In the genomic region with DNA sequence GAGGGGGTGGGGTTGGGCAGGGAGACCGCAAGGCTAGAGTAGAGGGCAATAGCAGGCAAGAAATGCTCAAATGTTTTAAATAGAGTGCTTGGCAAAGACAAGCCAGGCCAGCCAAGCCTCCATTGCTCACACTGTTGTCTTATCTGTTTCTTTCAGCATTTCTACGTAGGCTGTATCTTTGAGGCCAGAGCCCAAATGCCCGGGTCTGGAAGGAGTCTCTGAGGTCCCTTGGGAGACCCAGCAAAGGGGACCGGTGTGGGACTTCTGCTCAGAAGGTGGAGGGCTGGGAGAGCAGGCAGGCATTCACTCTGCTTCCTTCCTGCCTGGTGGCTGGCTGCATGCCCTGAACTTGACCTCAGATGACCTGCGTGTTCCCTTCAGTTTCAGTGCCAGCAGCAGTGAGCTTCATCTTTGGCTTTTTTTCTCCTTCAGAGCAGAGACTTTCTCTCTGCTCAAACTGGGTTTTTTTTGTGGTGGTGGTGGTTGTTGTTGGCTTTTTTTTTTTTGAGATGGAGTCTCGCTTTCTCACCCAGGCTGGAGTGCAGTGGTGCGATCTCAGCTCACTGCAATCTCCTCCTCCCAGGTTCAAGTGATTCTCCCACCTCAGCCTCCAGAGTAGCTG, we compare ENCODE assay signal across 8 cellular contexts. TPM values are rescaled to one million over a fixed set of nuclear protein-coding genes. Genes with fewer than 3 reads are reported as not detected.
DNase-seq lines count a peak whose midpoint lies in the region; ATAC-seq and TF ChIP-seq lines count a peak whose summit lies in the region.

No MANE protein-coding gene starts in this region.

- H3K36me3 Mint-ChIP-seq in activated naive CD4-positive, alpha-beta T cell treated with anti-CD3 and anti-CD28 coated beads, Interleukin-2, amount 10 ng/mL, durations not matched to agents 7 days and 5 days, result peaks cover 2% of the 10 kb centered on the region
- H3K36me3 Mint-ChIP-seq in endothelial cell (ENCODE audit: low read depth, unreplicated experiment), result no peaks in the 10 kb centered on the region

- no peaks in the 10 kb centered on the region for H3K27me3 ChIP-seq in lower lobe of right lung (ENCODE audit: low read depth)

- peak; percentile 36 for DNase-seq in AG08396 (ENCODE audit: low spot score)
- DNase-seq in NOMO-1 treated with dmso at 0.1 percent for 144 hours (lab: John Stamatoyannopoulos, UW; ENCODE audit: unreplicated experiment), result peak; percentile 38
- peak; percentile 77 for DNase-seq in activated naive CD4-positive, alpha-beta T cell treated with anti-CD3 and anti-CD28 coated beads, Interleukin-2, amount 10 ng/mL, durations not matched to agents 7 days and 5 days
- peak; percentile 88 for DNase-seq in lower lobe of right lung
- DNase-seq in endothelial cell (ENCODE audit: low spot score), result no peak
- no peak for DNase-seq in T1000 (lab: John Stamatoyannopoulos, UW)

- no peaks in the 10 kb centered on the region for H3K9me3 Mint-ChIP-seq in activated naive CD4-positive, alpha-beta T cell treated with anti-CD3 and anti-CD28 coated beads, Interleukin-2, amount 10 ng/mL, durations not matched to agents 7 days and 5 days
- H3K9me3 Mint-ChIP-seq in endothelial cell (ENCODE audit: unreplicated experiment), result no peaks in the 10 kb centered on the region

- TF ChIP-seq CTCF in lower lobe of right lung (IDR thresholded peaks at IDR 0.05), result no peak
- no peak for TF ChIP-seq CTCF in endothelial cell (IDR thresholded peaks at IDR 0.05; ENCODE audit: unreplicated experiment)

- peaks cover 38% of the 10 kb centered on the region for H3K4me1 ChIP-seq in lower lobe of right lung

- ATAC-seq in GM18519 (IDR thresholded peaks at IDR 0.05; ENCODE audit: low FRiP score, unreplicated experiment), result peak; percentile 48
- peak; percentile 65 for ATAC-seq in HG02973 (IDR thresholded peaks at IDR 0.05; ENCODE audit: unreplicated experiment)
- peak; percentile 91 to 96 for ATAC-seq in lower lobe of right lung

- peak overlapping the region; percentile 74 for H3K27ac ChIP-seq in lower lobe of right lung

- CTCF ChIA-PET in activated naive CD4-positive, alpha-beta T cell treated with anti-CD3 and anti-CD28 coated beads, Interleukin-2, amount 10 ng/mL, durations not matched to agents 7 days and 5 days (lab: Charles Lee), result interaction anchor here (1.0 to 2.1 kb wide), 3 partner anchors 17 to 180 kb away, joined by 3 to 5 read pairs (median 4); no protein-coding TSS in a partner anchor

- intact Hi-C loops in lower lobe of right lung (cut with DNase I), result no loop called here

- peaks cover 2% of the 10 kb centered on the region for H3K27me3 Mint-ChIP-seq in activated naive CD4-positive, alpha-beta T cell treated with anti-CD3 and anti-CD28 coated beads, Interleukin-2, amount 10 ng/mL, durations not matched to agents 7 days and 5 days
- no peaks in the 10 kb centered on the region for H3K27me3 Mint-ChIP-seq in endothelial cell (ENCODE audit: unreplicated experiment)

- peaks cover 67% of the 10 kb centered on the region for H3K4me1 Mint-ChIP-seq in activated naive CD4-positive, alpha-beta T cell treated with anti-CD3 and anti-CD28 coated beads, Interleukin-2, amount 10 ng/mL, durations not matched to agents 7 days and 5 days
- peaks cover 20% of the 10 kb centered on the region for H3K4me1 Mint-ChIP-seq in endothelial cell (ENCODE audit: unreplicated experiment)

- H3K27ac Mint-ChIP-seq in activated naive CD4-positive, alpha-beta T cell treated with anti-CD3 and anti-CD28 coated beads, Interleukin-2, amount 10 ng/mL, durations not matched to agents 7 days and 5 days, result peak overlapping the region; percentile 88
- H3K27ac Mint-ChIP-seq in endothelial cell (ENCODE audit: unreplicated experiment), result no peak overlapping the region

- H3K36me3 ChIP-seq in lower lobe of right lung, result no peaks in the 10 kb centered on the region

- peak overlapping the region; percentile 38 for H3K4me3 Mint-ChIP-seq in activated naive CD4-positive, alpha-beta T cell treated with anti-CD3 and anti-CD28 coated beads, Interleukin-2, amount 10 ng/mL, durations not matched to agents 7 days and 5 days
- H3K4me3 Mint-ChIP-seq in endothelial cell (ENCODE audit: unreplicated experiment), result no peak overlapping the region

- no peaks in the 10 kb centered on the region for H3K9me3 ChIP-seq in lower lobe of right lung

- H3K4me3 ChIP-seq in lower lobe of right lung, result peak overlapping the region; percentile 16

RNA-seq across cellular contexts. Expression of a gene that starts 13.7 kb away (rescaled TPM):
- total RNA-seq in lower lobe of right lung (21.5 TPM), endothelial cell (ENCODE audit: unreplicated experiment) (23.0 TPM)

RNA-seq across cellular contexts. Expression of a gene that starts 44.3 kb away (rescaled TPM):
- total RNA-seq in lower lobe of right lung (38.0 TPM), endothelial cell (ENCODE audit: unreplicated experiment) (68.3 TPM)

Comparison
In these comparisons a context has a peak if more than half of its experiments do, and no peak if none do; other contexts are left out.
1. DNase-seq: peak in AG08396 (single experiment), NOMO-1 treated with dmso at 0.1 percent for 144 hours (single experiment), activated naive CD4-positive, alpha-beta T cell treated with anti-CD3 and anti-CD28 coated beads, Interleukin-2, amount 10 ng/mL, durations not matched to agents 7 days and 5 days (single experiment) and lower lobe of right lung (single experiment); none in endothelial cell (single experiment) and T1000 (single experiment).
2. Peak in every context shown above with its lines, with median percentiles within 50 percentile points of each other: ATAC-seq.